17 cellular contexts compared by ENCODE assay signal in the genomic region with DNA sequence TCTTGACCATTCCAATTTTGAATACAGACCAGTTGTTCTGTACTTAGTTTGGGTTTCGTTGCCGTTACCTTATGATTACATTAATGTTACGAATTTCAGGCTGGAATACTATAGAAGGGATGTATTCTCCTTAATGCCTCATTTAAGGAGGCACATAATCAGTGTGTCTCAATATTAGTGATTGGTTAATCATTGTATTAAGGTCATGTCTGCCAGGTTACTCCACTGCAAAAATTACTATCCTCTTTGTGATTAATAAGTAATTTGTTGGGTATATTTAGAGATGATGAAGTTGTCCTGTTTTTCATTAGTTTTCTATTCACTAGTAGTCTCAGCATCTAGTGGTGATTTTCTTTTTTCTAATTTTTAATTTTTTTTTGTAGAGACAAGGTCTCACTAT.
DNase-seq lines count a peak whose midpoint lies in the region; ATAC-seq and TF ChIP-seq lines count a peak whose summit lies in the region.
"Had no signal": no experiment of that assay in that cellular context is flagged by ENCODE, and none has a peak within 500 bp of the region (broad histone marks: within the 10 kb centered on the region; RNA-seq: fewer than 3 reads in every experiment).

No MANE protein-coding gene starts in this region.

- H3K27ac Mint-ChIP-seq in Caco-2 (ENCODE audit: unreplicated experiment) (peak overlapping the region; percentile 56), IgD-negative memory B cell (peak overlapping the region; percentile 96 to 98 (median 97)), nephron (peak overlapping the region; percentile 59 to 93 (median 81))
- peak overlapping the region; percentile 73 for H3K27ac Mint-ChIP-seq in activated naive CD8-positive, alpha-beta T cell treated with anti-CD3 and anti-CD28 coated beads, Interleukin-2, amount 10 ng/mL, durations not matched to agents 7 days and 5 days

- ATAC-seq in activated naive CD8-positive, alpha-beta T cell treated with anti-CD3 and anti-CD28 coated beads, Interleukin-2, amount 10 ng/mL, durations not matched to agents 7 days and 5 days (ENCODE audit: low read depth) = no peak
- ATAC-seq: gastroesophageal sphincter had no signal

- CTCF ChIA-PET in Caco-2 (lab: Charles Lee) = no interaction called here

- no peak overlapping the region for H3K4me3 ChIP-seq in Caco-2 (ENCODE audit: low read depth, low read length)
- H3K4me3 ChIP-seq: adrenal gland, BLaER1, gastroesophageal sphincter, right atrium auricular region, thoracic aorta had no signal

- H3K4me1 Mint-ChIP-seq in Caco-2 (ENCODE audit: low read depth, unreplicated experiment) (peaks cover 17% of the 10 kb centered on the region), IgD-negative memory B cell (peaks cover 24 to 27% (median 27%) of the 10 kb centered on the region in 3 donors), nephron (peaks cover 42% of the 10 kb centered on the region)
- H3K4me1 Mint-ChIP-seq in activated naive CD8-positive, alpha-beta T cell treated with anti-CD3 and anti-CD28 coated beads, Interleukin-2, amount 10 ng/mL, durations not matched to agents 7 days and 5 days = peaks cover 16% of the 10 kb centered on the region

- intact Hi-C loops in Caco-2 (cut with micrococcal nuclease; ENCODE audit: unreplicated experiment) = no loop called here
- intact Hi-C loops in cardiac septum (cut with DNase I) = no loop called here

- H3K27me3 ChIP-seq in Caco-2 (replicated peaks; ENCODE audit: control insufficient read depth, insufficient read depth, low read length) = no peaks in the 10 kb centered on the region
- H3K27me3 ChIP-seq: adrenal gland, BLaER1, gastroesophageal sphincter, right atrium auricular region had no signal

- H3K4me3 Mint-ChIP-seq in Caco-2 (ENCODE audit: unreplicated experiment) = no peak overlapping the region
- peak overlapping the region in 2 of 4 donors; percentile 52 to 83 for H3K4me3 Mint-ChIP-seq in IgD-negative memory B cell
- H3K4me3 Mint-ChIP-seq in activated naive CD8-positive, alpha-beta T cell treated with anti-CD3 and anti-CD28 coated beads, Interleukin-2, amount 10 ng/mL, durations not matched to agents 7 days and 5 days = no peak overlapping the region
- H3K4me3 Mint-ChIP-seq in nephron = peak overlapping the region in 1 of 3 experiments; percentile 37

- H3K27me3 Mint-ChIP-seq in Caco-2 (ENCODE audit: insufficient read depth, unreplicated experiment) = no peaks in the 10 kb centered on the region
- H3K27me3 Mint-ChIP-seq in IgD-negative memory B cell = no peaks in the 10 kb centered on the region
- H3K27me3 Mint-ChIP-seq in activated naive CD8-positive, alpha-beta T cell treated with anti-CD3 and anti-CD28 coated beads, Interleukin-2, amount 10 ng/mL, durations not matched to agents 7 days and 5 days = no peaks in the 10 kb centered on the region
- H3K27me3 Mint-ChIP-seq in nephron (ENCODE audit: low read depth) = no peaks in the 10 kb centered on the region

- H3K9me3 ChIP-seq in Caco-2 = no peaks in the 10 kb centered on the region
- H3K9me3 ChIP-seq: adrenal gland, BLaER1, gastroesophageal sphincter, right atrium auricular region, thoracic aorta had no signal

- H3K4me1 ChIP-seq in Caco-2 = peaks cover 10% of the 10 kb centered on the region

- H3K9me3 Mint-ChIP-seq in Caco-2 (ENCODE audit: unreplicated experiment) (no peaks in the 10 kb centered on the region), IgD-negative memory B cell (no peaks in the 10 kb centered on the region), nephron (no peaks in the 10 kb centered on the region)
- H3K9me3 Mint-ChIP-seq in activated naive CD8-positive, alpha-beta T cell treated with anti-CD3 and anti-CD28 coated beads, Interleukin-2, amount 10 ng/mL, durations not matched to agents 7 days and 5 days = peaks cover 1% of the 10 kb centered on the region

- peaks cover 13% of the 10 kb centered on the region for H3K36me3 Mint-ChIP-seq in Caco-2 (ENCODE audit: insufficient read depth, unreplicated experiment)
- peaks cover 15% of the 10 kb centered on the region for H3K36me3 Mint-ChIP-seq in IgD-negative memory B cell
- peaks cover 24% of the 10 kb centered on the region for H3K36me3 Mint-ChIP-seq in activated naive CD8-positive, alpha-beta T cell treated with anti-CD3 and anti-CD28 coated beads, Interleukin-2, amount 10 ng/mL, durations not matched to agents 7 days and 5 days
- H3K36me3 Mint-ChIP-seq in nephron (ENCODE audit: low read depth) = peaks cover 34% of the 10 kb centered on the region

- DNase-seq in Caco-2 (no peak), MV-4-11 (lab: John Stamatoyannopoulos, UW) (no peak), cardiac septum (ENCODE audit: low spot score) (no peak), NCI-H748 treated with DMSO at 0.1 percent for 48 hours (lab: John Stamatoyannopoulos, UW) (no peak)
- DNase-seq in activated naive CD8-positive, alpha-beta T cell treated with anti-CD3 and anti-CD28 coated beads, Interleukin-2, amount 10 ng/mL, durations not matched to agents 7 days and 5 days = no peak
- DNase-seq: adrenal gland, DND-41, Karpas-422, mammary epithelial cell, NCI-H1417, SIG-M5 had no signal

- POLR2A ChIA-PET in Caco-2 (lab: Charles Lee) = no interaction called here
- POLR2A ChIA-PET in activated naive CD8-positive, alpha-beta T cell treated with anti-CD3 and anti-CD28 coated beads, Interleukin-2, amount 10 ng/mL, durations not matched to agents 7 days and 5 days (lab: Charles Lee) = interaction anchor here (2.5 kb wide), 1 partner anchor 66 kb away, joined by 21 read pairs; a partner anchor contains a TSS

- no peaks in the 10 kb centered on the region for H3K36me3 ChIP-seq in Caco-2 (ENCODE audit: control insufficient read depth, insufficient read depth, low read length)
- H3K36me3 ChIP-seq: adrenal gland, right atrium auricular region, thoracic aorta had no signal

- no TSS peak for BruUV-seq in Caco-2 (replicated peaks; lab: Mats Ljungman, UMichigan)

- no peak for TF ChIP-seq CTCF in Caco-2 (IDR thresholded peaks at IDR 0.05; ENCODE audit: insufficient read depth in 1 of 2, low read depth in 1 of 2, low read length in 1 of 2, severe bottlenecking in 1 of 2, unreplicated experiment in 1 of 2)
- TF ChIP-seq CTCF in nephron (IDR thresholded peaks at IDR 0.05; ENCODE audit: unreplicated experiment in 3 of 3) = no peak
